12 cellular contexts compared by ENCODE assay signal in genomic region chr17:17051380-17051779, GRCh38. TPM values are rescaled to one million over a fixed set of nuclear protein-coding genes. Genes with fewer than 3 reads are reported as not detected.
DNase-seq lines count a peak whose midpoint lies in the region; ATAC-seq and TF ChIP-seq lines count a peak whose summit lies in the region.
"Had no signal": no experiment of that assay in that cellular context is flagged by ENCODE, and none has a peak within 500 bp of the region (broad histone marks: within the 10 kb centered on the region; RNA-seq: fewer than 3 reads in every experiment).

No MANE protein-coding gene starts in this region.

- TF ChIP-seq POLR2A in heart left ventricle (IDR thresholded peaks at IDR 0.05) = no peak

- H3K36me3 ChIP-seq in heart left ventricle = peaks cover 0 to 6% (median 0%) of the 10 kb centered on the region in 9 donors
- H3K36me3 ChIP-seq in muscle layer of duodenum (ENCODE audit: control insufficient read depth in 1 of 2, insufficient read depth in 2 of 2, low read length in 2 of 2) = no peaks in the 10 kb centered on the region
- H3K36me3 ChIP-seq in upper lobe of right lung = no peaks in the 10 kb centered on the region
- H3K36me3 ChIP-seq: neutrophil had no signal

- no peak for ATAC-seq in heart left ventricle
- no peak for ATAC-seq in left ventricle myocardium superior
- no peak for ATAC-seq in upper lobe of right lung
- ATAC-seq in GM19455 (IDR thresholded peaks at IDR 0.05; ENCODE audit: unreplicated experiment) = no peak
- no peak for ATAC-seq in GM21360 (IDR thresholded peaks at IDR 0.05; ENCODE audit: unreplicated experiment)

- H3K4me1 Mint-ChIP-seq in dendritic cell treated with granulocyte-macrophage colony-stimulating factor and Interleukin-4, amounts not matched to agents 40 ng/mL and 50 ng/mL, for 4 days (ENCODE audit: low read depth) = peaks cover 73% of the 10 kb centered on the region

- H3K27me3 Mint-ChIP-seq in dendritic cell treated with granulocyte-macrophage colony-stimulating factor and Interleukin-4, amounts not matched to agents 40 ng/mL and 50 ng/mL, for 4 days = peaks cover 16% of the 10 kb centered on the region
- H3K27me3 Mint-ChIP-seq: activated naive CD4-positive, alpha-beta T cell treated with anti-CD3 and anti-CD28 coated beads, Interleukin-2, amount 50 U/mL, for 24 hours had no signal

- H3K4me3 Mint-ChIP-seq in dendritic cell treated with granulocyte-macrophage colony-stimulating factor and Interleukin-4, amounts not matched to agents 40 ng/mL and 50 ng/mL, for 4 days = no peak overlapping the region

- WGBS in heart left ventricle, 4 donors = 69 to 77% (median 75%) methylated on average over 6 of the region's 6 CpGs

- H3K4me3 ChIP-seq in heart left ventricle = peak overlapping the region in 1 of 12 donors; percentile 13
- H3K4me3 ChIP-seq in muscle layer of duodenum (ENCODE audit: low read depth in 1 of 2, low read length in 2 of 2) = no peak overlapping the region
- no peak overlapping the region for H3K4me3 ChIP-seq in upper lobe of right lung

- no peaks in the 10 kb centered on the region for H3K36me3 Mint-ChIP-seq in dendritic cell treated with granulocyte-macrophage colony-stimulating factor and Interleukin-4, amounts not matched to agents 40 ng/mL and 50 ng/mL, for 4 days (ENCODE audit: low read depth)
- H3K36me3 Mint-ChIP-seq: activated naive CD4-positive, alpha-beta T cell treated with anti-CD3 and anti-CD28 coated beads, Interleukin-2, amount 50 U/mL, for 24 hours had no signal

- intact Hi-C loops in heart left ventricle (cut with DNase I) (loop anchor here in 1 of 10 donors (10.0 kb wide), 1 partner anchor 63 kb away; no protein-coding TSS in a partner anchor), left ventricle myocardium superior (cut with micrococcal nuclease) (no loop called here), upper lobe of right lung (cut with DNase I) (no loop called here)
- intact Hi-C loops in dendritic cell treated with granulocyte-macrophage colony-stimulating factor and Interleukin-4, amounts not matched to agents 40 ng/mL and 50 ng/mL, for 4 days (cut with micrococcal nuclease) = no loop called here

- H3K27me3 ChIP-seq in heart left ventricle (no peaks in the 10 kb centered on the region), muscle layer of duodenum (ENCODE audit: low read depth, low read length) (no peaks in the 10 kb centered on the region), upper lobe of right lung (no peaks in the 10 kb centered on the region)
- H3K27me3 ChIP-seq: neutrophil had no signal

- H3K4me1 ChIP-seq in heart left ventricle (peaks cover 29 to 100% (median 89%) of the 10 kb centered on the region in 12 donors), muscle layer of duodenum (ENCODE audit: control insufficient read depth in 1 of 2, insufficient read depth in 2 of 2, low read length in 2 of 2) (peaks cover 29 to 45% of the 10 kb centered on the region in 2 donors), upper lobe of right lung (peaks cover 87% of the 10 kb centered on the region)

- DNase-seq in heart left ventricle = peak in 1 of 5 donors; percentile 4
- DNase-seq in left ventricle myocardium superior = no peak
- DNase-seq in upper lobe of right lung = peak; percentile 57
- no peak for DNase-seq in HUDEP-2 (lab: John Stamatoyannopoulos, UW; ENCODE audit: unreplicated experiment in 76 of 76)
- DNase-seq: activated CD4-positive, alpha-beta T cell treated with anti-CD3 and anti-CD28 coated beads, Interleukin-2, amount 50 U/mL, for 48 hours had no signal

- H3K9me3 ChIP-seq in heart left ventricle (no peaks in the 10 kb centered on the region), muscle layer of duodenum (ENCODE audit: control insufficient read depth in 1 of 2, low read length in 2 of 2) (no peaks in the 10 kb centered on the region), upper lobe of right lung (no peaks in the 10 kb centered on the region)
- H3K9me3 ChIP-seq: neutrophil had no signal

- no peaks in the 10 kb centered on the region for H3K9me3 Mint-ChIP-seq in dendritic cell treated with granulocyte-macrophage colony-stimulating factor and Interleukin-4, amounts not matched to agents 40 ng/mL and 50 ng/mL, for 4 days
- H3K9me3 Mint-ChIP-seq: activated naive CD4-positive, alpha-beta T cell treated with anti-CD3 and anti-CD28 coated beads, Interleukin-2, amount 50 U/mL, for 24 hours had no signal

- TF ChIP-seq CTCF in heart left ventricle (IDR thresholded peaks at IDR 0.05) = no peak
- TF ChIP-seq CTCF in upper lobe of right lung (IDR thresholded peaks at IDR 0.05) = no peak

- peak overlapping the region in 11 of 12 donors; percentile 40 to 86 (median 65) for H3K27ac ChIP-seq in heart left ventricle
- H3K27ac ChIP-seq in muscle layer of duodenum (ENCODE audit: low read length) = peak overlapping the region; percentile 23
- peak overlapping the region; percentile 55 for H3K27ac ChIP-seq in upper lobe of right lung
- H3K27ac ChIP-seq: KMS-11, neutrophil had no signal

- peak overlapping the region; percentile 68 for H3K27ac Mint-ChIP-seq in dendritic cell treated with granulocyte-macrophage colony-stimulating factor and Interleukin-4, amounts not matched to agents 40 ng/mL and 50 ng/mL, for 4 days
- H3K27ac Mint-ChIP-seq: activated naive CD4-positive, alpha-beta T cell treated with anti-CD3 and anti-CD28 coated beads, Interleukin-2, amount 50 U/mL, for 24 hours had no signal

RNA-seq across cellular contexts. Expression of gene MPRIP, which starts 9.1 kb away (rescaled TPM):
- 100 to 1,000 TPM; 131 to 686 (median 343) TPM for total RNA-seq in heart left ventricle
- 100 to 1,000 TPM; 237 to 476 TPM for polyA plus RNA-seq in heart left ventricle
- total RNA-seq in left ventricle myocardium superior = 335 TPM
- 333 TPM for total RNA-seq in upper lobe of right lung
